Comparison of ENCODE assay signal across 11 cellular contexts in the genomic region with DNA sequence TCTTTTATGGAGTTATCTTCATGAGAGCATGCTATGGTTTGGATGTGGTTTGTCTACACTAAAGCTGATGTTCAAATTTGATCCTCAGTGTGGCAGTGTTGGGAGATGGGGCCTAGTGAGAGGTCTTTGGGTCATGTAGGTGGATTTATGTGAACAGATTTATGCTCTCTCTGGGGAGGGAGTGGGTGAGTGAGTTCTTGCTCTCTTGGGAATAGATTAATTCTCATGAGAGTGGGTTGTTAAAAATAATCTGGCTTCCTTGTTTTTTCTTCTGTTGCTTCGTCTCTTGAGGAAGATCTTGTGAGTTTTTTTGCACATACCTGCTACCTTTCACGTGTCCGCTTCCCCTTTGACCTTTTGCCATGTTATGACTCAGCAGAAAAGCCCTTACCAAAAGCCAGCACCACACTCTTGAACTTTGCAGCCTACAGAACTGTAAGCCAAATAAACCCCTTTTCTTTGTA. TPM values are rescaled to one million over a fixed set of nuclear protein-coding genes. Genes with fewer than 3 reads are reported as not detected.
DNase-seq lines count a peak whose midpoint lies in the region; ATAC-seq and TF ChIP-seq lines count a peak whose summit lies in the region.
"Had no signal": no experiment of that assay in that cellular context is flagged by ENCODE, and none has a peak within 500 bp of the region (broad histone marks: within the 10 kb centered on the region; RNA-seq: fewer than 3 reads in every experiment).

No MANE protein-coding gene starts in this region.

- H3K4me2 ChIP-seq in PC-3 (ENCODE audit: low read length) (no peak overlapping the region), MM.1S (ENCODE audit: low read depth, low read length) (no peak overlapping the region)

- peak; percentile 69 for DNase-seq in DMS53 (lab: John Stamatoyannopoulos, UW)
- DNase-seq in DMS53 treated with DMSO at 0.1 percent for 48 hours (lab: John Stamatoyannopoulos, UW; ENCODE audit: unreplicated experiment), result no peak
- DNase-seq in PC-3, result peak; percentile 15
- DNase-seq in putamen (ENCODE audit: low spot score), result peak; percentile 34
- no peak for DNase-seq in MM.1S
- DNase-seq in left colon, result no peak
- DNase-seq in activated T-cell treated with anti-CD3 and anti-CD28 coated beads, Interleukin-2, amount 50 U/mL, for 72 hours, result no peak
- DNase-seq: 8988T; stimulated activated CD8-positive, alpha-beta memory T cell treated with anti-CD3 and anti-CD28 coated beads, Interleukin-4, amount 100 ng/mL, for 48 hours had no signal

- no peaks in the 10 kb centered on the region for H3K27me3 Mint-ChIP-seq in activated T-cell treated with anti-CD3 and anti-CD28 coated beads, Interleukin-2, amount 50 U/mL, for 72 hours (ENCODE audit: low read depth)

- no peak overlapping the region for H3K27ac Mint-ChIP-seq in activated T-cell treated with anti-CD3 and anti-CD28 coated beads, Interleukin-2, amount 50 U/mL, for 72 hours

- POLR2A ChIA-PET in PC-3 (lab: Charles Lee; ENCODE audit: unreplicated experiment), result no interaction called here

- no peak overlapping the region for H3K9ac ChIP-seq in PC-3 (ENCODE audit: low read length)
- H3K9ac ChIP-seq in MM.1S (ENCODE audit: low read length), result no peak overlapping the region

- H3K9me3 Mint-ChIP-seq in activated T-cell treated with anti-CD3 and anti-CD28 coated beads, Interleukin-2, amount 50 U/mL, for 72 hours, result no peaks in the 10 kb centered on the region

- peaks cover 0 to 4% of the 10 kb centered on the region in 2 donors for H3K36me3 Mint-ChIP-seq in activated T-cell treated with anti-CD3 and anti-CD28 coated beads, Interleukin-2, amount 50 U/mL, for 72 hours (ENCODE audit: insufficient read depth in 2 of 2)

- H3K4me1 ChIP-seq in PC-3 (ENCODE audit: insufficient read depth, low read length) (peaks cover 9% of the 10 kb centered on the region), MM.1S (ENCODE audit: low read length) (no peaks in the 10 kb centered on the region)

- intact Hi-C loops in PC-3 (cut with micrococcal nuclease), result no loop called here
- intact Hi-C loops in left colon (cut with DNase I, micrococcal nuclease), result no loop called here

- no peak overlapping the region for H3K4me3 ChIP-seq in PC-3 (ENCODE audit: low read length)
- H3K4me3 ChIP-seq in MM.1S (ENCODE audit: low read length), result no peak overlapping the region

- H3K27ac ChIP-seq in PC-3 (ENCODE audit: low read length), result no peak overlapping the region
- H3K27ac ChIP-seq in MM.1S (ENCODE audit: low read length), result no peak overlapping the region

- H3K4me3 Mint-ChIP-seq in activated T-cell treated with anti-CD3 and anti-CD28 coated beads, Interleukin-2, amount 50 U/mL, for 72 hours, result no peak overlapping the region

- BruUV-seq in PC-3 (replicated peaks; lab: Mats Ljungman, UMichigan), result no TSS peak

- H3F3A ChIP-seq in PC-3 (ENCODE audit: low read length, unreplicated experiment) (no peaks in the 10 kb centered on the region), MM.1S (ENCODE audit: insufficient read depth, low read length) (no peaks in the 10 kb centered on the region)

- H4K20me1 ChIP-seq in PC-3 (ENCODE audit: low read length) (no peaks in the 10 kb centered on the region), MM.1S (ENCODE audit: insufficient read depth, low read length) (no peaks in the 10 kb centered on the region)

- CTCF ChIA-PET in PC-3 (lab: Charles Lee), result no interaction called here

- H3K4me1 Mint-ChIP-seq in activated T-cell treated with anti-CD3 and anti-CD28 coated beads, Interleukin-2, amount 50 U/mL, for 72 hours (ENCODE audit: low read depth), result no peaks in the 10 kb centered on the region

- TF ChIP-seq CTCF in PC-3 (conservative IDR thresholded peaks at IDR 0.05; ENCODE audit: low read depth, low read length) (no peak; the same call in 1 of the 2 replicates), MM.1S (IDR thresholded peaks at IDR 0.05; ENCODE audit: low read length) (no peak)

- H3K27me3 ChIP-seq in PC-3 (ENCODE audit: low read length), result no peaks in the 10 kb centered on the region
- H3K27me3 ChIP-seq in MM.1S (replicated peaks; ENCODE audit: insufficient read depth, low read length), result no peaks in the 10 kb centered on the region

- H3K9me3 ChIP-seq in PC-3 (ENCODE audit: low read length) (no peaks in the 10 kb centered on the region), MM.1S (replicated peaks; ENCODE audit: insufficient read depth, low read length) (no peaks in the 10 kb centered on the region)

- H3K9me2 ChIP-seq in PC-3 (replicated peaks; ENCODE audit: low read length) (no peaks in the 10 kb centered on the region), MM.1S (replicated peaks; ENCODE audit: insufficient read depth, low read length) (no peaks in the 10 kb centered on the region)

- no peaks in the 10 kb centered on the region for H3K79me2 ChIP-seq in PC-3 (ENCODE audit: low read length)
- H3K79me2 ChIP-seq in MM.1S (ENCODE audit: low read length), result no peaks in the 10 kb centered on the region

- no peaks in the 10 kb centered on the region for H3K36me3 ChIP-seq in PC-3 (ENCODE audit: low read depth, low read length)
- H3K36me3 ChIP-seq in MM.1S (replicated peaks; ENCODE audit: insufficient read depth, low read length), result no peaks in the 10 kb centered on the region

- ATAC-seq in HG02973 (IDR thresholded peaks at IDR 0.05; ENCODE audit: unreplicated experiment), result peak; percentile 65
- no peak for ATAC-seq in PC-3
- no peak for ATAC-seq in left colon
- ATAC-seq in activated T-cell treated with anti-CD3 and anti-CD28 coated beads, Interleukin-2, amount 50 U/mL, for 72 hours (replicated peaks in 1 of 2), result no peak
- ATAC-seq: Panc1 had no signal

- H2AFZ ChIP-seq in PC-3 (ENCODE audit: low read length), result no peak overlapping the region
- no peak overlapping the region for H2AFZ ChIP-seq in MM.1S (ENCODE audit: low read length)

RNA-seq across cellular contexts. Expression of gene DERA, which starts 20.5 kb away (rescaled TPM):
- total RNA-seq in PC-3 (2014; rRNA removed) (34.6 and 49.4 TPM in 2 replicates), left colon (10 to 100 TPM; 72.1 to 74.9 TPM)
- total RNA-seq in activated T-cell treated with anti-CD3 and anti-CD28 coated beads, Interleukin-2, amount 50 U/mL, for 72 hours, result 10 to 100 TPM; 26.5 to 29.4 TPM

RNA-seq across cellular contexts. Expression of gene STRAP, which starts 49.4 kb away (rescaled TPM):
- total RNA-seq in PC-3 (2014; rRNA removed), result 64.8 and 80.4 TPM in 2 replicates
- total RNA-seq in left colon, result 10 to 100 TPM; 74.4 to 75.6 TPM
- 100 to 1,000 TPM in 1 of 2 donors, 10 to 100 TPM in 1; 95.6 to 104 TPM for total RNA-seq in activated T-cell treated with anti-CD3 and anti-CD28 coated beads, Interleukin-2, amount 50 U/mL, for 72 hours

Comparison
In these comparisons a context has a peak if more than half of its experiments do, and no peak if none do; other contexts are left out.
1. DNase-seq: peak in DMS53 (single experiment), PC-3 (single experiment) and putamen (single experiment); none in DMS53 treated with DMSO at 0.1 percent for 48 hours (single experiment), MM.1S (single experiment), left colon (0 of 2) and activated T-cell treated with anti-CD3 and anti-CD28 coated beads, Interleukin-2, amount 50 U/mL, for 72 hours (0 of 2).